20 cellular contexts compared by ENCODE assay signal in genomic region chr1:82106672-82107071, GRCh38.
A peak's percentile ranks its signal among the peaks of the same experiment; 100 is the strongest.
DNase-seq lines count a peak whose midpoint lies in the region; ATAC-seq, FAIRE-seq and TF ChIP-seq lines count a peak whose summit lies in the region.
"Had no signal": no experiment of that assay in that cellular context is flagged by ENCODE, and none has a peak within 500 bp of the region (broad histone marks: within the 10 kb centered on the region; RNA-seq: fewer than 3 reads in every experiment).

No MANE protein-coding gene starts in this region.

- POLR2A ChIA-PET in HepG2 (lab: Yijun Ruan, JAX) (no interaction called here), OCI-LY7 (lab: Charles Lee) (interaction anchor here (0.6 to 1.4 kb wide), 2 partner anchors 15 to 1634 kb away, joined by 3 to 7 read pairs; no protein-coding TSS in a partner anchor)

- no peak for TF ChIP-seq POLR2A in HepG2 (IDR thresholded peaks at IDR 0.05; ENCODE audit: insufficient read depth in 1 of 2, low read depth in 2 of 2, low read length in 2 of 2)
- no peak for TF ChIP-seq POLR2A in right lobe of liver (IDR thresholded peaks at IDR 0.05)

- no peak for TF ChIP-seq RAD21 in HepG2 (CRISPR knock-in tag; IDR thresholded peaks at IDR 0.05)

- H4K20me1 ChIP-seq in HepG2 (ENCODE audit: insufficient read depth, low read length) (no peaks in the 10 kb centered on the region), OCI-LY7 (ENCODE audit: insufficient read depth, low read length) (no peaks in the 10 kb centered on the region), smooth muscle cell (ENCODE audit: low read depth) (no peaks in the 10 kb centered on the region)
- H4K20me1 ChIP-seq: BLaER1 treated with 17β-estradiol and CSF1 and Interleukin-3, amounts not matched to agents 10 nM and 100 nM had no signal

- WGBS in HepG2 (ENCODE audit: low lambda C conversion rate): 2% methylated on average over 1 of the region's 1 CpG
- WGBS in right lobe of liver (ENCODE audit: insufficient coverage, low coverage, low lambda C conversion rate, missing lambda C conversion rate): 35% methylated on average over 1 of the region's 1 CpG
- WGBS in smooth muscle cell (ENCODE audit: low lambda C conversion rate): 100% methylated on average over 1 of the region's 1 CpG

- no peak for FAIRE-seq in HepG2 (lab: Jason Lieb, UNC)
- FAIRE-seq: A549, D721Med, G401.6, GM12891, GM19239 had no signal

- no peaks in the 10 kb centered on the region for H3K27me3 ChIP-seq in HepG2 (ENCODE audit: control insufficient read depth in 1 of 2, insufficient read depth in 2 of 2, low read length in 2 of 2)
- no peaks in the 10 kb centered on the region for H3K27me3 ChIP-seq in right lobe of liver
- H3K27me3 ChIP-seq in smooth muscle cell (ENCODE audit: low read depth): no peaks in the 10 kb centered on the region
- H3K27me3 ChIP-seq: BLaER1 treated with 17β-estradiol and CSF1 and Interleukin-3, amounts not matched to agents 10 nM and 100 nM had no signal

- no TSS peak for BruUV-seq in HepG2 (replicated peaks; lab: Mats Ljungman, UMichigan)
- no TSS peak for BruUV-seq in OCI-LY7 (replicated peaks; lab: Mats Ljungman, UMichigan)

- no peak for TF ChIP-seq EP300 in HepG2 (IDR thresholded peaks at IDR 0.05; ENCODE audit: low read depth in 2 of 2, low read length in 2 of 2)
- TF ChIP-seq EP300 in HepG2 (CRISPR knock-in tag; IDR thresholded peaks at IDR 0.05; ENCODE audit: borderline replicate concordance): no peak

- TF ChIP-seq CTCF in HepG2 (CRISPR knock-in tag; IDR thresholded peaks at IDR 0.05) (no peak), right lobe of liver (IDR thresholded peaks at IDR 0.05) (no peak), OCI-LY7 (conservative IDR thresholded peaks at IDR 0.05; ENCODE audit: low read length) (no peak), smooth muscle cell (IDR thresholded peaks at IDR 0.05; ENCODE audit: borderline replicate concordance, insufficient read depth, poor library complexity, severe bottlenecking) (no peak)

- H3K79me2 ChIP-seq in HepG2 (ENCODE audit: insufficient read depth, low read length): no peaks in the 10 kb centered on the region
- H3K79me2 ChIP-seq in OCI-LY7 (ENCODE audit: insufficient read depth, low read depth, low read length): no peaks in the 10 kb centered on the region
- H3K79me2 ChIP-seq in smooth muscle cell (ENCODE audit: low read depth): no peaks in the 10 kb centered on the region

- H3K4me3 ChIP-seq in HepG2 (replicated peaks in 1 of 3; ENCODE audit: insufficient read depth in 1 of 3, low read depth in 2 of 3, low read length in 3 of 3) (no peak overlapping the region), right lobe of liver (no peak overlapping the region), OCI-LY7 (ENCODE audit: low read depth, low read length, poor library complexity, severe bottlenecking) (no peak overlapping the region), smooth muscle cell (no peak overlapping the region)
- H3K4me3 ChIP-seq: A549; BLaER1 treated with 17β-estradiol and CSF1 and Interleukin-3, amounts not matched to agents 10 nM and 100 nM had no signal

- H3K4me2 ChIP-seq in HepG2 (ENCODE audit: low read depth, low read length): no peak overlapping the region
- no peak overlapping the region for H3K4me2 ChIP-seq in OCI-LY7 (ENCODE audit: low read length)
- no peak overlapping the region for H3K4me2 ChIP-seq in smooth muscle cell
- H3K4me2 ChIP-seq: A549; BLaER1 treated with 17β-estradiol and CSF1 and Interleukin-3, amounts not matched to agents 10 nM and 100 nM had no signal

- H3K9me2 ChIP-seq in OCI-LY7 (ENCODE audit: insufficient read depth, low read length): no peaks in the 10 kb centered on the region

- intact Hi-C loops in HepG2 (cut with micrococcal nuclease; ENCODE audit: unreplicated experiment) (no loop called here), right lobe of liver (cut with DNase I) (no loop called here), OCI-LY7 (cut with micrococcal nuclease; ENCODE audit: unreplicated experiment) (loop anchor here (10.0 kb wide), 1 partner anchor 1658 kb away; no protein-coding TSS in a partner anchor)

- in situ Hi-C loops in HepG2 (cut with HindIII; ENCODE audit: extremely low pct_ligation_motif_present, low pct_unique_long_range_greater_than_20kb): no loop called here

- no peaks in the 10 kb centered on the region for H3F3A ChIP-seq in smooth muscle cell (ENCODE audit: low read depth)

- no peak overlapping the region for H3K27ac ChIP-seq in HepG2 (ENCODE audit: extremely low read length, insufficient read depth, low read length)
- H3K27ac ChIP-seq in right lobe of liver: no peak overlapping the region
- no peak overlapping the region for H3K27ac ChIP-seq in OCI-LY7 (ENCODE audit: low read depth, low read length, poor library complexity, severe bottlenecking)
- no peak overlapping the region for H3K27ac ChIP-seq in smooth muscle cell (ENCODE audit: low read depth)
- H3K27ac ChIP-seq: 22Rv1; A549; BLaER1 treated with 17β-estradiol and CSF1 and Interleukin-3, amounts not matched to agents 10 nM and 100 nM; C4-2B had no signal

- H3K9me3 ChIP-seq in HepG2 (ENCODE audit: low read length) (peaks cover 43% of the 10 kb centered on the region), right lobe of liver (no peaks in the 10 kb centered on the region), OCI-LY7 (ENCODE audit: low read length) (no peaks in the 10 kb centered on the region; the same call in 1 of the 2 replicates), smooth muscle cell (replicated peaks; ENCODE audit: low read depth) (no peaks in the 10 kb centered on the region)
- H3K9me3 ChIP-seq: A549; BLaER1 treated with 17β-estradiol and CSF1 and Interleukin-3, amounts not matched to agents 10 nM and 100 nM; Caco-2 had no signal

- CTCF ChIA-PET in HepG2 (lab: Yijun Ruan, JAX; ENCODE audit: low intra/inter-chr PET ratio, low total read pairs) (no interaction called here), OCI-LY7 (lab: Charles Lee; ENCODE audit: unreplicated experiment) (no interaction called here)

- H3K36me3 ChIP-seq in HepG2 (replicated peaks in 1 of 2; ENCODE audit: control insufficient read depth in 1 of 2, insufficient read depth in 2 of 2, low read length in 2 of 2) (no peaks in the 10 kb centered on the region), right lobe of liver (no peaks in the 10 kb centered on the region), OCI-LY7 (ENCODE audit: insufficient read depth, low read length) (no peaks in the 10 kb centered on the region), smooth muscle cell (ENCODE audit: low read depth) (no peaks in the 10 kb centered on the region)
- H3K36me3 ChIP-seq: BLaER1 treated with 17β-estradiol and CSF1 and Interleukin-3, amounts not matched to agents 10 nM and 100 nM had no signal

- H3K9ac ChIP-seq in HepG2 (ENCODE audit: insufficient read depth, low read depth, low read length) (no peak overlapping the region), smooth muscle cell (ENCODE audit: low read depth) (no peak overlapping the region)
- H3K9ac ChIP-seq: BLaER1 treated with 17β-estradiol and CSF1 and Interleukin-3, amounts not matched to agents 10 nM and 100 nM had no signal

- H3K4me1 ChIP-seq in HepG2 (ENCODE audit: insufficient read depth, low read length) (peaks cover 10% of the 10 kb centered on the region; the same call in 1 of the 2 replicates), right lobe of liver (peaks cover 0 to 5% (median 0%) of the 10 kb centered on the region in 4 donors), OCI-LY7 (ENCODE audit: insufficient read depth, low read length, poor library complexity, severe bottlenecking) (peaks cover 33% of the 10 kb centered on the region), smooth muscle cell (ENCODE audit: low read depth) (no peaks in the 10 kb centered on the region)
- H3K4me1 ChIP-seq: A549; BLaER1 treated with 17β-estradiol and CSF1 and Interleukin-3, amounts not matched to agents 10 nM and 100 nM; Caco-2 had no signal

- H2AFZ ChIP-seq in HepG2 (ENCODE audit: low read length) (no peak overlapping the region), OCI-LY7 (ENCODE audit: low read length) (peak overlapping the region; percentile 68; the same call in 1 of the 2 replicates), smooth muscle cell (ENCODE audit: low read depth) (no peak overlapping the region)

- DNase-seq in HepG2 (ENCODE audit: low spot score) (peak; percentile 47), right lobe of liver (no peak), OCI-LY7 (ENCODE audit: low spot score) (no peak), smooth muscle cell (lab: John Stamatoyannopoulos, UW; ENCODE audit: unreplicated experiment) (no peak)
- no peak for DNase-seq in activated T-cell treated with anti-CD3 and anti-CD28 coated beads, Interleukin-2, amount 50 U/mL, for 48 hours
- DNase-seq: AML-193; Caco-2; Calu3; CD4-positive, alpha-beta T cell; CD8-positive, alpha-beta T cell; DMS79 treated with DMSO at 0.1 percent for 48 hours; GF-D8 had no signal

- ATAC-seq in HepG2: no peak
- no peak for ATAC-seq in right lobe of liver
- ATAC-seq: A549; CD8-positive, alpha-beta T cell had no signal

TF ChIP-seq in HepG2, 621 proteins besides CTCF, POLR2A, EP300 and RAD21 (continues in another document):
- TF ChIP-seq ARID2 (CRISPR knock-in tag; IDR thresholded peaks at IDR 0.05; ENCODE audit: borderline replicate concordance): no peak
- TF ChIP-seq ARID5B (CRISPR knock-in tag; IDR thresholded peaks at IDR 0.05): peak; percentile 43; the same call in 1 of the 2 replicates
